In genomic region chr1:23356451-23356850, GRCh38 we compare ENCODE assay signal across 17 cellular contexts.
"Had no signal": no experiment of that assay in that cellular context is flagged by ENCODE, and none has a peak within 500 bp of the region (broad histone marks: within the 10 kb centered on the region; RNA-seq: fewer than 3 reads in every experiment).

No MANE protein-coding gene starts in this region.

- H3K4me1 ChIP-seq: transverse colon, uterus had no signal

- ATAC-seq: activated CD4-positive, alpha-beta T cell treated with anti-CD3 and anti-CD28 coated beads for 36 hours; naive thymus-derived CD8-positive, alpha-beta T cell; T-cell; WTC11 had no signal

- H3K4me3 ChIP-seq: heart left ventricle, transverse colon, uterus had no signal

- H3K4me3 Mint-ChIP-seq: activated CD4-positive, alpha-beta T cell treated with anti-CD3 and anti-CD28 coated beads for 36 hours; activated naive CD4-positive, alpha-beta T cell treated with anti-CD3 and anti-CD28 coated beads, Interleukin-2, amount 50 U/mL, for 24 hours; naive thymus-derived CD8-positive, alpha-beta T cell; T-cell; WTC11 had no signal

- H3K27ac ChIP-seq: transverse colon, uterus had no signal

- DNase-seq: activated CD4-positive, alpha-beta T cell treated with anti-CD3 and anti-CD28 coated beads for 36 hours; activated CD4-positive, alpha-beta T cell treated with anti-CD3 and anti-CD28 coated beads, Interleukin-2, amount 50 U/mL, for 48 hours; activated gamma-delta T cell; left ventricle myocardium superior; mesenchymal stem cell; naive thymus-derived CD8-positive, alpha-beta T cell; occipital lobe; stimulated activated CD4-positive, alpha-beta T cell treated with anti-CD3 and anti-CD28 coated beads, Interleukin-12 subunit alpha, Interleukin-12 subunit beta, amount 100 ng/mL, for 4 hours; stimulated activated CD4-positive, alpha-beta T cell treated with anti-CD3 and anti-CD28 coated beads, Interleukin-1b, Interleukin-23, amount 100 ng/mL, for 48 hours; stimulated activated CD8-positive, alpha-beta memory T cell treated with anti-CD3 and anti-CD28 coated beads, Interleukin-4, amount 100 ng/mL, for 48 hours; stimulated activated naive CD4-positive, alpha-beta T cell; T-cell; transverse colon; uterus had no signal

- H3K27ac Mint-ChIP-seq: activated CD4-positive, alpha-beta T cell treated with anti-CD3 and anti-CD28 coated beads for 36 hours; activated naive CD4-positive, alpha-beta T cell treated with anti-CD3 and anti-CD28 coated beads, Interleukin-2, amount 50 U/mL, for 24 hours; T-cell; WTC11 had no signal

- H3K27me3 ChIP-seq: heart left ventricle, transverse colon, uterus had no signal

- H3K27me3 Mint-ChIP-seq: activated CD4-positive, alpha-beta T cell treated with anti-CD3 and anti-CD28 coated beads for 36 hours; activated naive CD4-positive, alpha-beta T cell treated with anti-CD3 and anti-CD28 coated beads, Interleukin-2, amount 50 U/mL, for 24 hours; naive thymus-derived CD8-positive, alpha-beta T cell; T-cell had no signal

- H3K36me3 ChIP-seq: uterus had no signal

- H3K4me1 Mint-ChIP-seq: WTC11 had no signal
